1 cellular context compared by ENCODE assay signal in genomic region chr10:46514899-46515298, GRCh38.
TF ChIP-seq lines count a peak whose summit lies in the region.

No MANE protein-coding gene starts in this region.

TF ChIP-seq in HepG2, 621 proteins besides CTCF, POLR2A, EP300 and RAD21:
- TF ChIP-seq ZFP1 (CRISPR knock-in tag; IDR thresholded peaks at IDR 0.05) (no peak), ISL2 (CRISPR knock-in tag; IDR thresholded peaks at IDR 0.05) (no peak), POLR2AphosphoS2 (IDR thresholded peaks at IDR 0.05; ENCODE audit: low read depth, low read length) (no peak), ZNF251 (CRISPR knock-in tag; IDR thresholded peaks at IDR 0.05) (no peak), ZNF570 (CRISPR knock-in tag; IDR thresholded peaks at IDR 0.05; ENCODE audit: borderline replicate concordance) (no peak), ZBTB2 (CRISPR knock-in tag; IDR thresholded peaks at IDR 0.05; ENCODE audit: low read depth) (no peak), FIP1L1 (IDR thresholded peaks at IDR 0.05; ENCODE audit: borderline replicate concordance, insufficient read depth, low read depth, low read length) (no peak), FOXK1 (CRISPR knock-in tag; IDR thresholded peaks at IDR 0.05; ENCODE audit: borderline replicate concordance, low read depth) (no peak), CREM (IDR thresholded peaks at IDR 0.05) (no peak), CREM (CRISPR knock-in tag; IDR thresholded peaks at IDR 0.05) (no peak), ZKSCAN5 (CRISPR knock-in tag; IDR thresholded peaks at IDR 0.05) (no peak), NR3C1 (CRISPR knock-in tag; IDR thresholded peaks at IDR 0.05) (no peak), MYNN (CRISPR knock-in tag; IDR thresholded peaks at IDR 0.05; ENCODE audit: low read depth) (no peak), NFKBIZ (CRISPR knock-in tag; IDR thresholded peaks at IDR 0.05) (no peak), ZNF333 (CRISPR knock-in tag; IDR thresholded peaks at IDR 0.05; ENCODE audit: borderline replicate concordance) (no peak), NFIC (IDR thresholded peaks at IDR 0.05; ENCODE audit: low read length) (no peak), JDP2 (CRISPR knock-in tag; IDR thresholded peaks at IDR 0.05; ENCODE audit: borderline replicate concordance) (no peak), ZNF713 (CRISPR knock-in tag; IDR thresholded peaks at IDR 0.05) (no peak)
- TF ChIP-seq, protein P1, sequence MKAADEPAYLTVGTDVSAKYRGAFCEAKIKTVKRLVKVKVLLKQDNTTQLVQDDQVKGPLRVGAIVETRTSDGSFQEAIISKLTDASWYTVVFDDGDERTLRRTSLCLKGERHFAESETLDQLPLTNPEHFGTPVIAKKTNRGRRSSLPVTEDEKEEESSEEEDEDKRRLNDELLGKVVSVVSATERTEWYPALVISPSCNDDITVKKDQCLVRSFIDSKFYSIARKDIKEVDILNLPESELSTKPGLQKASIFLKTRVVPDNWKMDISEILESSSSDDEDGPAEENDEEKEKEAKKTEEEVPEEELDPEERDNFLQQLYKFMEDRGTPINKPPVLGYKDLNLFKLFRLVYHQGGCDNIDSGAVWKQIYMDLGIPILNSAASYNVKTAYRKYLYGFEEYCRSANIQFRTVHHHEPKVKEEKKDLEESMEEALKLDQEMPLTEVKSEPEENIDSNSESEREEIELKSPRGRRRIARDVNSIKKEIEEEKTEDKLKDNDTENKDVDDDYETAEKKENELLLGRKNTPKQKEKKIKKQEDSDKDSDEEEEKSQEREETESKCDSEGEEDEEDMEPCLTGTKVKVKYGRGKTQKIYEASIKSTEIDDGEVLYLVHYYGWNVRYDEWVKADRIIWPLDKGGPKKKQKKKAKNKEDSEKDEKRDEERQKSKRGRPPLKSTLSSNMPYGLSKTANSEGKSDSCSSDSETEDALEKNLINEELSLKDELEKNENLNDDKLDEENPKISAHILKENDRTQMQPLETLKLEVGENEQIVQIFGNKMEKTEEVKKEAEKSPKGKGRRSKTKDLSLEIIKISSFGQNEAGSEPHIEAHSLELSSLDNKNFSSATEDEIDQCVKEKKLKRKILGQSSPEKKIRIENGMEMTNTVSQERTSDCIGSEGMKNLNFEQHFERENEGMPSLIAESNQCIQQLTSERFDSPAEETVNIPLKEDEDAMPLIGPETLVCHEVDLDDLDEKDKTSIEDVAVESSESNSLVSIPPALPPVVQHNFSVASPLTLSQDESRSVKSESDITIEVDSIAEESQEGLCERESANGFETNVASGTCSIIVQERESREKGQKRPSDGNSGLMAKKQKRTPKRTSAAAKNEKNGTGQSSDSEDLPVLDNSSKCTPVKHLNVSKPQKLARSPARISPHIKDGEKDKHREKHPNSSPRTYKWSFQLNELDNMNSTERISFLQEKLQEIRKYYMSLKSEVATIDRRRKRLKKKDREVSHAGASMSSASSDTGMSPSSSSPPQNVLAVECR (CRISPR knock-in tag; IDR thresholded peaks at IDR 0.05; ENCODE audit: borderline replicate concordance): no peak
- TF ChIP-seq, protein P2, sequence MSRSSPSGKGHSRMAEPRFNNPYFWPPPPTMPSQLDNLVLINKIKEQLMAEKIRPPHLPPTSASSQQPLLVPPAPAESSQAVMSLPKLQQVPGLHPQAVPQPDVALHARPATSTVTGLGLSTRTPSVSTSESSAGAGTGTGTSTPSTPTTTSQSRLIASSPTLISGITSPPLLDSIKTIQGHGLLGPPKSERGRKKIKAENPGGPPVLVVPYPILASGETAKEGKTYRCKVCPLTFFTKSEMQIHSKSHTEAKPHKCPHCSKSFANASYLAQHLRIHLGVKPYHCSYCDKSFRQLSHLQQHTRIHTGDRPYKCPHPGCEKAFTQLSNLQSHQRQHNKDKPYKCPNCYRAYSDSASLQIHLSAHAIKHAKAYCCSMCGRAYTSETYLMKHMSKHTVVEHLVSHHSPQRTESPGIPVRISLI (CRISPR knock-in tag; IDR thresholded peaks at IDR 0.05; ENCODE audit: borderline replicate concordance): no peak
- TF ChIP-seq, protein P3, sequence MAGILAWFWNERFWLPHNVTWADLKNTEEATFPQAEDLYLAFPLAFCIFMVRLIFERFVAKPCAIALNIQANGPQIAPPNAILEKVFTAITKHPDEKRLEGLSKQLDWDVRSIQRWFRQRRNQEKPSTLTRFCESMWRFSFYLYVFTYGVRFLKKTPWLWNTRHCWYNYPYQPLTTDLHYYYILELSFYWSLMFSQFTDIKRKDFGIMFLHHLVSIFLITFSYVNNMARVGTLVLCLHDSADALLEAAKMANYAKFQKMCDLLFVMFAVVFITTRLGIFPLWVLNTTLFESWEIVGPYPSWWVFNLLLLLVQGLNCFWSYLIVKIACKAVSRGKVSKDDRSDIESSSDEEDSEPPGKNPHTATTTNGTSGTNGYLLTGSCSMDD (CRISPR knock-in tag; IDR thresholded peaks at IDR 0.05): no peak
